In the genomic region with DNA sequence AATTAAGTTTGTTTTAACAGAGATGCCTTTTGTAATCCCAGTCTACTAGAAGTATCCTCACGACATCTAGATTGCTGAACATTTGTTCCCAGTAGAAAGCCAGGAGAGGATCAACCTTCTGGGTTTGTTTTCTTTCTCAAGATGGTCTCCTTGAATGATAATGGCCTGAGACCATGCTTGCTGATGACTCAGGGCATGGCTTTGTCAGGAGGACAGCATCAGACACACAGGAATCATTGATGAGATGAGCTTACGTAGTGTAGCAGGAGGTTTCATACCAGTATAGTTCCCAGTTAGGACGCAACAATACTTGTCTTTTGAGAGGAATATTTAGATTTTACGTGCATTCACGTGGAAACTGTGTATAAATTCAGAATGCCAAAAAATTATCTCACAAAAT, we compare ENCODE assay signal across 21 cellular contexts. TPM values are rescaled to one million over a fixed set of nuclear protein-coding genes. Genes with fewer than 3 reads are reported as not detected.
A peak's percentile ranks its signal among the peaks of the same experiment; 100 is the strongest.
DNase-seq lines count a peak whose midpoint lies in the region; ATAC-seq and TF ChIP-seq lines count a peak whose summit lies in the region.
"Had no signal": no experiment of that assay in that cellular context is flagged by ENCODE, and none has a peak within 500 bp of the region (broad histone marks: within the 10 kb centered on the region; RNA-seq: fewer than 3 reads in every experiment).

No MANE protein-coding gene starts in this region.

- no peak for TF ChIP-seq CTCF in brain microvascular endothelial cell (IDR thresholded peaks at IDR 0.05; ENCODE audit: low read depth, low read length, missing control alignments)

- H3K27ac ChIP-seq in brain microvascular endothelial cell = no peak overlapping the region
- H3K27ac ChIP-seq: A549; BLaER1 treated with 17β-estradiol and CSF1 and Interleukin-3, amounts not matched to agents 10 nM and 100 nM had no signal

- ATAC-seq in GM19395 (IDR thresholded peaks at IDR 0.05; ENCODE audit: unreplicated experiment) (no peak), GM19467 (IDR thresholded peaks at IDR 0.05; ENCODE audit: unreplicated experiment) (no peak)
- ATAC-seq: A549, K562 had no signal

- no peaks in the 10 kb centered on the region for H3K27me3 ChIP-seq in brain microvascular endothelial cell (replicated peaks)
- H3K27me3 ChIP-seq: BLaER1 treated with 17β-estradiol and CSF1 and Interleukin-3, amounts not matched to agents 10 nM and 100 nM had no signal

- peak; percentile 8 for DNase-seq in G401 (ENCODE audit: low spot score)
- DNase-seq in SK-MEL-5 (ENCODE audit: low read depth, low spot score) = peak; percentile 95
- peak; percentile 28 for DNase-seq in brain microvascular endothelial cell
- DNase-seq in medulla oblongata (ENCODE audit: extremely low spot score) = peak; percentile 10
- no peak for DNase-seq in NCI-H748 treated with DMSO at 0.1 percent for 48 hours (lab: John Stamatoyannopoulos, UW)
- DNase-seq in RKO (ENCODE audit: low spot score) = no peak
- DNase-seq: CD8-positive, alpha-beta memory T cell; DMS79; HCEC 1CT; NCI-H1105 treated with DMSO at 0.1 percent for 48 hours; NCI-H1694; NCI-H2081 treated with DMSO at 0.1 percent for 48 hours; NCI-H2227 treated with DMSO at 0.1 percent for 48 hours; NCI-H510A treated with DMSO at 0.1 percent for 48 hours; RPMI8226; SHP77 treated with DMSO at 0.1 percent for 48 hours had no signal

- in situ Hi-C loops in G401 (cut with HindIII; ENCODE audit: low sequenced_read_pairs) = no loop called here
- in situ Hi-C loops in SK-MEL-5 (cut with HindIII; ENCODE audit: low pct_unique_long_range_greater_than_20kb, low sequenced_read_pairs) = no loop called here
- in situ Hi-C loops in brain microvascular endothelial cell (cut with HindIII; ENCODE audit: low pct_ligation_motif_present, low sequenced_read_pairs) = no loop called here

- H3K4me3 ChIP-seq in brain microvascular endothelial cell (ENCODE audit: low read depth, low read length) = no peak overlapping the region
- H3K4me3 ChIP-seq: A549; BLaER1 treated with 17β-estradiol and CSF1 and Interleukin-3, amounts not matched to agents 10 nM and 100 nM; K562 had no signal

- peaks cover 25% of the 10 kb centered on the region for H3K36me3 ChIP-seq in brain microvascular endothelial cell (replicated peaks)

RNA-seq across cellular contexts. Expression of a gene that starts 38.6 kb away (rescaled TPM):
- total RNA-seq in G401 (2014; rRNA removed; shearing (Covaris generic)) = 45.6 and 51.0 TPM in 2 replicates
- total RNA-seq in SK-MEL-5 (2014; rRNA removed; shearing (Covaris generic)) = 80.7 and 81.6 TPM in 2 replicates
- polyA plus RNA-seq in SK-MEL-5 (2015; cell fraction: cytosol; rRNA removed) = 184 and 218 TPM in 2 replicates
- 72.3 and 88.0 TPM in 2 replicates for polyA plus RNA-seq in SK-MEL-5 (2015; cell fraction: nucleus; rRNA removed)

Comparison
In these comparisons a context has a peak if more than half of its experiments do, and no peak if none do; other contexts are left out.
1. DNase-seq: peak in G401 (single experiment), SK-MEL-5 (single experiment), brain microvascular endothelial cell (single experiment) and medulla oblongata (single experiment); none in NCI-H748 treated with DMSO at 0.1 percent for 48 hours (single experiment) and RKO (single experiment).